In genomic region chr1:226060976-226061792, GRCh38 we compare ENCODE assay signal across 8 cellular contexts. TPM values are rescaled to one million over a fixed set of nuclear protein-coding genes. Genes with fewer than 3 reads are reported as not detected.
DNase-seq lines count a peak whose midpoint lies in the region; ATAC-seq and TF ChIP-seq lines count a peak whose summit lies in the region.

No MANE protein-coding gene starts in this region.

- POLR2A ChIA-PET in activated CD8-positive, alpha-beta T cell treated with anti-CD3 and anti-CD28 coated beads, Interleukin-2, amount 10 ng/mL, durations not matched to agents 7 days and 5 days (lab: Charles Lee) = interaction anchor here (0.5 to 3.9 kb wide), 20 partner anchors 11 to 876 kb away, joined by 3 to 113 read pairs (median 4); partner anchors contain the start of genes LIN9, PYCR2 and SDE2

- DNase-seq in AG10803 (ENCODE audit: low read depth) (no peak), HFFc6 (no peak), NCI-H1417 treated with DMSO at 0.1 percent for 48 hours (lab: John Stamatoyannopoulos, UW) (no peak)
- no peak for DNase-seq in activated CD8-positive, alpha-beta T cell treated with anti-CD3 and anti-CD28 coated beads, Interleukin-2, amount 10 ng/mL, durations not matched to agents 7 days and 5 days
- DNase-seq in stimulated activated naive B cell treated with anti-CD40 and anti-IgM and Interleukin-4, amounts not matched to agents 10 μg/mL and 1 μg/mL and 100 μg/mL, for 72 hours = no peak
- no peak for DNase-seq in activated effector memory CD4-positive, alpha-beta T cell treated with anti-CD3 and anti-CD28 coated beads, Interleukin-2, amount 50 U/mL, for 16 hours

- peaks cover 17% of the 10 kb centered on the region for H3K36me3 Mint-ChIP-seq in HFFc6 (ENCODE audit: low read depth)
- H3K36me3 Mint-ChIP-seq in activated CD8-positive, alpha-beta T cell treated with anti-CD3 and anti-CD28 coated beads, Interleukin-2, amount 10 ng/mL, durations not matched to agents 7 days and 5 days (ENCODE audit: low read depth) = peaks cover 35% of the 10 kb centered on the region
- peaks cover 26 to 27% of the 10 kb centered on the region in 2 donors for H3K36me3 Mint-ChIP-seq in stimulated activated naive B cell treated with anti-CD40 and anti-IgM and Interleukin-4, amounts not matched to agents 10 μg/mL and 1 μg/mL and 100 μg/mL, for 72 hours

- peak overlapping the region; percentile 93 for H3K4me3 Mint-ChIP-seq in HFFc6
- peak overlapping the region; percentile 84 for H3K4me3 Mint-ChIP-seq in activated CD8-positive, alpha-beta T cell treated with anti-CD3 and anti-CD28 coated beads, Interleukin-2, amount 10 ng/mL, durations not matched to agents 7 days and 5 days
- peak overlapping the region; percentile 94 to 98 for H3K4me3 Mint-ChIP-seq in stimulated activated naive B cell treated with anti-CD40 and anti-IgM and Interleukin-4, amounts not matched to agents 10 μg/mL and 1 μg/mL and 100 μg/mL, for 72 hours

- CTCF ChIA-PET in activated CD8-positive, alpha-beta T cell treated with anti-CD3 and anti-CD28 coated beads, Interleukin-2, amount 10 ng/mL, durations not matched to agents 7 days and 5 days (lab: Charles Lee) = interaction anchor here (0.7 to 4.9 kb wide), 6 partner anchors 17 to 100 kb away, joined by 4 to 61 read pairs (median 4); partner anchors contain the start of gene SDE2

- no peak for ATAC-seq in activated CD8-positive, alpha-beta T cell treated with anti-CD3 and anti-CD28 coated beads, Interleukin-2, amount 10 ng/mL, durations not matched to agents 7 days and 5 days
- ATAC-seq in stimulated activated naive B cell treated with anti-CD40 and anti-IgM and Interleukin-4, amounts not matched to agents 10 μg/mL and 1 μg/mL and 100 μg/mL, for 72 hours (replicated peaks) = no peak
- no peak for ATAC-seq in GM19467 (IDR thresholded peaks at IDR 0.05; ENCODE audit: unreplicated experiment)

- TF ChIP-seq CTCF in AG10803 (conservative IDR thresholded peaks at IDR 0.05; ENCODE audit: low read length) (no peak), HFFc6 (IDR thresholded peaks at IDR 0.05) (no peak)

- H3K27me3 Mint-ChIP-seq in HFFc6 (ENCODE audit: insufficient read depth) = peaks cover 2% of the 10 kb centered on the region
- H3K27me3 Mint-ChIP-seq in activated CD8-positive, alpha-beta T cell treated with anti-CD3 and anti-CD28 coated beads, Interleukin-2, amount 10 ng/mL, durations not matched to agents 7 days and 5 days (ENCODE audit: low read depth) = no peaks in the 10 kb centered on the region
- H3K27me3 Mint-ChIP-seq in stimulated activated naive B cell treated with anti-CD40 and anti-IgM and Interleukin-4, amounts not matched to agents 10 μg/mL and 1 μg/mL and 100 μg/mL, for 72 hours = no peaks in the 10 kb centered on the region

- H3K4me3 ChIP-seq in AG10803 (ENCODE audit: low read length) = peak overlapping the region; percentile 66
- H3K4me3 ChIP-seq in iPS-11a (ENCODE audit: low read depth, low read length) = peak overlapping the region; percentile 62

- no peaks in the 10 kb centered on the region for H3K9me3 Mint-ChIP-seq in HFFc6
- no peaks in the 10 kb centered on the region for H3K9me3 Mint-ChIP-seq in activated CD8-positive, alpha-beta T cell treated with anti-CD3 and anti-CD28 coated beads, Interleukin-2, amount 10 ng/mL, durations not matched to agents 7 days and 5 days (ENCODE audit: insufficient read depth)
- no peaks in the 10 kb centered on the region for H3K9me3 Mint-ChIP-seq in stimulated activated naive B cell treated with anti-CD40 and anti-IgM and Interleukin-4, amounts not matched to agents 10 μg/mL and 1 μg/mL and 100 μg/mL, for 72 hours

- H3K27ac Mint-ChIP-seq in HFFc6 = peak overlapping the region; percentile 93
- peak overlapping the region; percentile 74 for H3K27ac Mint-ChIP-seq in activated CD8-positive, alpha-beta T cell treated with anti-CD3 and anti-CD28 coated beads, Interleukin-2, amount 10 ng/mL, durations not matched to agents 7 days and 5 days
- H3K27ac Mint-ChIP-seq in stimulated activated naive B cell treated with anti-CD40 and anti-IgM and Interleukin-4, amounts not matched to agents 10 μg/mL and 1 μg/mL and 100 μg/mL, for 72 hours = peak overlapping the region; percentile 94

- peaks cover 32% of the 10 kb centered on the region for H3K4me1 Mint-ChIP-seq in HFFc6 (ENCODE audit: low read depth)
- peaks cover 27% of the 10 kb centered on the region for H3K4me1 Mint-ChIP-seq in activated CD8-positive, alpha-beta T cell treated with anti-CD3 and anti-CD28 coated beads, Interleukin-2, amount 10 ng/mL, durations not matched to agents 7 days and 5 days (ENCODE audit: low read depth)
- peaks cover 19 to 31% of the 10 kb centered on the region in 2 donors for H3K4me1 Mint-ChIP-seq in stimulated activated naive B cell treated with anti-CD40 and anti-IgM and Interleukin-4, amounts not matched to agents 10 μg/mL and 1 μg/mL and 100 μg/mL, for 72 hours

RNA-seq across cellular contexts. Expression of gene H3-3A, which starts 1.3 kb away (rescaled TPM):
- total RNA-seq in HFFc6 (2021; fragmentation: NEBNext Ultra II Directional; extraction: Animal tissue kit (Norgen Biotek cat#: 25700)) = 100 to 1,000 TPM; 307 to 338 (median 326) TPM
- total RNA-seq in activated CD8-positive, alpha-beta T cell treated with anti-CD3 and anti-CD28 coated beads, Interleukin-2, amount 10 ng/mL, durations not matched to agents 7 days and 5 days = 100 to 1,000 TPM; 526 to 541 TPM
